ENCODE assay signal across 33 cellular contexts in the genomic region with DNA sequence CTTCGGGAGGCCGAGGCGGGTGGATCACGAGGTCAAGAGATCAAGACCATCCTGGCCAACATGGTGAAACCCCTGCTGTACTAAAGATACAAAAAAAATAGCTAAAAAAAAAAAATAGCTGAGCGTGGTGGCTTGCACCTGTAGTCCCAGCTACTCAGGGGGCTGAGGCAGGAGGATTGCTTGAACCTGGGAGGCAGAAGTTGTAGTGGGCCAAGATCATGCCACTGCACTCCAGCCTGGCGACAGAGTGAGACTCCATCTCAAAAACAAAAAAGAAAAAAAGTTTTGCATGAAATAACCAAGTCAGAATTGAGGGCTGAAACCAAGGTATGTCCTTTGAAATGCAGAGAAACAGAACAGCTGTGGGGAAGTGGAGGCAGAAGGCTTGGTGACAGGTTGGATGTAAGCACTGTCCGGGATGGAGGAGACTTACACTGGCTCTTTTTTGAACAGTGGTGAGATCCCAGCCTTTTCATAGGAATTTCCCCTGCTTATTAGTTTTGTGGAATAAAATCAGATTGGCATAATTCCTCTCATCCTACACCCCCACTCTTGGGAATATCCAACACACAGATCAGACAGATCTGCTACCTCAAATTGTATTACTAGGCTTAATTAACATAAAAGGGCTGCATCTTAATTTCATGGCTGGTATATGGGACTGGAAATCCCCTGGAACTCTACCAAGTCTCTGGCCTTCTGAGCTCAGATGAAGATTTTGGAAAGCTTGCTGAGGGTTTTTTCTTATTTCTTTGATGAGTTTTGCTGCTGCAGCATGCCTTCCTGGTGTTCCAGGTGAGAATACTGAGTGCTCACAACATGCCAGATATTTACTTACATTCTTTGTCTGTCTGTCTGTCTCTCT. TPM values are rescaled to one million over a fixed set of nuclear protein-coding genes. Genes with fewer than 3 reads are reported as not detected.
DNase-seq lines count a peak whose midpoint lies in the region; ATAC-seq and TF ChIP-seq lines count a peak whose summit lies in the region.
"Had no signal": no experiment of that assay in that cellular context is flagged by ENCODE, and none has a peak within 500 bp of the region (broad histone marks: within the 10 kb centered on the region; RNA-seq: fewer than 3 reads in every experiment).

No MANE protein-coding gene starts in this region.

- H3K27me3 Mint-ChIP-seq in stimulated activated memory B cell treated with anti-CD40 and anti-IgM and Interleukin-4, amounts not matched to agents 10 μg/mL and 1 μg/mL and 100 μg/mL, for 72 hours, result no peaks in the 10 kb centered on the region
- H3K27me3 Mint-ChIP-seq: activated CD4-positive, alpha-beta T cell treated with anti-CD3 and anti-CD28 coated beads, Interleukin-2, amount 10 ng/mL, durations not matched to agents 24 days and 14 days; activated naive CD8-positive, alpha-beta T cell treated with anti-CD3 and anti-CD28 coated beads, Interleukin-2, amount 10 ng/mL, durations not matched to agents 7 days and 5 days; activated T-cell treated with anti-CD3 and anti-CD28 coated beads, Interleukin-2, amount 50 U/mL, for 24 hours had no signal

- H3K27me3 ChIP-seq in SK-N-SH (ENCODE audit: insufficient read depth), result no peaks in the 10 kb centered on the region
- no peaks in the 10 kb centered on the region for H3K27me3 ChIP-seq in OCI-LY3 (ENCODE audit: low read depth, low read length)
- H3K27me3 ChIP-seq: heart left ventricle, right atrium auricular region, SJSA1, testis had no signal

- POLR2A ChIA-PET in SK-N-SH (lab: Yijun Ruan, JAX), result no interaction called here

- no peaks in the 10 kb centered on the region for H3K9me3 Mint-ChIP-seq in stimulated activated memory B cell treated with anti-CD40 and anti-IgM and Interleukin-4, amounts not matched to agents 10 μg/mL and 1 μg/mL and 100 μg/mL, for 72 hours
- H3K9me3 Mint-ChIP-seq: activated CD4-positive, alpha-beta T cell treated with anti-CD3 and anti-CD28 coated beads, Interleukin-2, amount 10 ng/mL, durations not matched to agents 24 days and 14 days; activated naive CD8-positive, alpha-beta T cell treated with anti-CD3 and anti-CD28 coated beads, Interleukin-2, amount 10 ng/mL, durations not matched to agents 7 days and 5 days; activated T-cell treated with anti-CD3 and anti-CD28 coated beads, Interleukin-2, amount 50 U/mL, for 24 hours; WTC11 had no signal

- H3K9me3 ChIP-seq in SK-N-SH (no peaks in the 10 kb centered on the region), OCI-LY3 (ENCODE audit: insufficient read depth, low read length) (no peaks in the 10 kb centered on the region)
- H3K9me3 ChIP-seq: heart left ventricle, right atrium auricular region, SJSA1, testis had no signal

- H3K4me1 ChIP-seq in SK-N-SH (ENCODE audit: control insufficient read depth in 1 of 2, insufficient read depth in 2 of 2, low read depth in 1 of 2, low read length in 1 of 2) (no peaks in the 10 kb centered on the region), OCI-LY3 (ENCODE audit: low read length) (peaks cover 44% of the 10 kb centered on the region)
- H3K4me1 ChIP-seq: HAP-1, SJSA1 had no signal

- ATAC-seq in SK-N-SH treated with all-trans-retinoic acid at 6 μM for 48 hours (peak; percentile 31; the same call in 1 of the 3 replicates), GM21619 (IDR thresholded peaks at IDR 0.05; ENCODE audit: unreplicated experiment) (no peak), GM19324 (IDR thresholded peaks at IDR 0.05; ENCODE audit: low FRiP score, unreplicated experiment) (no peak)
- ATAC-seq in stimulated activated memory B cell treated with anti-CD40 and anti-IgM and Interleukin-4, amounts not matched to agents 10 μg/mL and 1 μg/mL and 100 μg/mL, for 72 hours, result peak; percentile 39
- ATAC-seq: heart left ventricle; stimulated activated naive CD8-positive, alpha-beta T cell treated with anti-CD3 and anti-CD28 coated beads, Interleukin-15, Interleukin-2, amounts not matched to agents 100 U/mL and 50 U/mL, for 24 hours had no signal

- H3K4me1 Mint-ChIP-seq in stimulated activated memory B cell treated with anti-CD40 and anti-IgM and Interleukin-4, amounts not matched to agents 10 μg/mL and 1 μg/mL and 100 μg/mL, for 72 hours, result peaks cover 36% of the 10 kb centered on the region

- H4K20me1 ChIP-seq in SK-N-SH (ENCODE audit: insufficient read depth) (no peaks in the 10 kb centered on the region), OCI-LY3 (ENCODE audit: insufficient read depth, low read length) (no peaks in the 10 kb centered on the region)

- H3K79me2 ChIP-seq in SK-N-SH (ENCODE audit: insufficient read depth) (no peaks in the 10 kb centered on the region), OCI-LY3 (ENCODE audit: low read length) (no peaks in the 10 kb centered on the region)

- CTCF ChIA-PET in SK-N-SH (lab: Yijun Ruan, JAX), result interaction anchor here (1.0 to 21.7 kb wide), 7 partner anchors 9 to 413 kb away, joined by 3 to 294 read pairs (median 5); no protein-coding TSS in a partner anchor

- H3K9me2 ChIP-seq in SK-N-SH, result no peaks in the 10 kb centered on the region

- no peak overlapping the region for H3K4me3 Mint-ChIP-seq in stimulated activated memory B cell treated with anti-CD40 and anti-IgM and Interleukin-4, amounts not matched to agents 10 μg/mL and 1 μg/mL and 100 μg/mL, for 72 hours
- H3K4me3 Mint-ChIP-seq: activated CD4-positive, alpha-beta T cell treated with anti-CD3 and anti-CD28 coated beads, Interleukin-2, amount 10 ng/mL, durations not matched to agents 24 days and 14 days; activated naive CD8-positive, alpha-beta T cell treated with anti-CD3 and anti-CD28 coated beads, Interleukin-2, amount 10 ng/mL, durations not matched to agents 7 days and 5 days; activated T-cell treated with anti-CD3 and anti-CD28 coated beads, Interleukin-2, amount 50 U/mL, for 24 hours; CD4-positive, CD25-positive, alpha-beta regulatory T cell; WTC11 had no signal

- H3K36me3 Mint-ChIP-seq in stimulated activated memory B cell treated with anti-CD40 and anti-IgM and Interleukin-4, amounts not matched to agents 10 μg/mL and 1 μg/mL and 100 μg/mL, for 72 hours, result no peaks in the 10 kb centered on the region
- H3K36me3 Mint-ChIP-seq: activated naive CD8-positive, alpha-beta T cell treated with anti-CD3 and anti-CD28 coated beads, Interleukin-2, amount 10 ng/mL, durations not matched to agents 7 days and 5 days; WTC11 had no signal

- WGBS in SK-N-SH (ENCODE audit: low lambda C conversion rate), result 91% methylated on average over 7 of the region's 7 CpGs

- no peaks in the 10 kb centered on the region for H3F3A ChIP-seq in SK-N-SH (replicated peaks; ENCODE audit: insufficient read depth)

- no peak overlapping the region for H3K27ac ChIP-seq in SK-N-SH (ENCODE audit: low read depth in 2 of 2, low read length in 1 of 2)
- no peak overlapping the region for H3K27ac ChIP-seq in OCI-LY3 (ENCODE audit: low read length)
- H3K27ac ChIP-seq: 22Rv1, right atrium auricular region, RWPE1, SJSA1, testis had no signal

- TF ChIP-seq CTCF in SK-N-SH (IDR thresholded peaks at IDR 0.05), result no peak
- no peak for TF ChIP-seq CTCF in OCI-LY3 (IDR thresholded peaks at IDR 0.05; ENCODE audit: low read depth, low read length)
- TF ChIP-seq CTCF in choroid plexus epithelial cell (conservative IDR thresholded peaks at IDR 0.05; ENCODE audit: low read depth, low read length), result no peak

- TF ChIP-seq EP300 in SK-N-SH (IDR thresholded peaks at IDR 0.05; ENCODE audit: borderline replicate concordance in 1 of 2, low read depth in 1 of 2, low read length in 1 of 2), result no peak

- DNase-seq in SK-N-SH, result no peak
- peak; percentile 58 for DNase-seq in choroid plexus epithelial cell (ENCODE audit: low read depth)
- no peak for DNase-seq in SKM-1 treated with dmso at 0.1 percent for 144 hours (lab: John Stamatoyannopoulos, UW; ENCODE audit: unreplicated experiment)
- DNase-seq: activated CD4-positive, alpha-beta T cell treated with anti-CD3 and anti-CD28 coated beads, Interleukin-2, amount 10 ng/mL, durations not matched to agents 24 days and 14 days; activated effector memory CD4-positive, alpha-beta T cell treated with anti-CD3 and anti-CD28 coated beads, Interleukin-2, amount 50 U/mL, for 16 hours; activated naive CD8-positive, alpha-beta T cell treated with anti-CD3 and anti-CD28 coated beads, Interleukin-2, amount 10 ng/mL, durations not matched to agents 7 days and 5 days; activated T-cell treated with anti-CD3 and anti-CD28 coated beads, Interleukin-2, amount 50 U/mL, for 24 hours; Calu3; CD4-positive, CD25-positive, alpha-beta regulatory T cell; DMS79 treated with DMSO at 0.1 percent for 48 hours; heart left ventricle; Kasumi-1; kidney; left ventricle myocardium superior; NCI-H146; NCI-H345; NCI-H748 treated with DMSO at 0.1 percent for 48 hours; posterior cingulate gyrus; small intestine; stimulated activated naive CD8-positive, alpha-beta T cell treated with anti-CD3 and anti-CD28 coated beads, Interleukin-15, Interleukin-2, amounts not matched to agents 100 U/mL and 50 U/mL, for 24 hours; T-helper 1 cell; testis had no signal

- H2AFZ ChIP-seq in SK-N-SH (ENCODE audit: low read depth) (no peak overlapping the region), OCI-LY3 (ENCODE audit: low read depth, low read length) (no peak overlapping the region)

- no peak overlapping the region for H3K4me3 ChIP-seq in SK-N-SH (ENCODE audit: low read depth in 2 of 2, low read length in 1 of 2)
- H3K4me3 ChIP-seq in OCI-LY3 (ENCODE audit: low read length), result no peak overlapping the region; the same call in 1 of the 2 replicates
- H3K4me3 ChIP-seq in choroid plexus epithelial cell (ENCODE audit: low read depth, low read length), result no peak overlapping the region
- H3K4me3 ChIP-seq: HAP-1, heart left ventricle, right atrium auricular region, SJSA1, testis had no signal

- H3K27ac Mint-ChIP-seq in stimulated activated memory B cell treated with anti-CD40 and anti-IgM and Interleukin-4, amounts not matched to agents 10 μg/mL and 1 μg/mL and 100 μg/mL, for 72 hours, result no peak overlapping the region
- H3K27ac Mint-ChIP-seq: activated CD4-positive, alpha-beta T cell treated with anti-CD3 and anti-CD28 coated beads, Interleukin-2, amount 10 ng/mL, durations not matched to agents 24 days and 14 days; activated naive CD8-positive, alpha-beta T cell treated with anti-CD3 and anti-CD28 coated beads, Interleukin-2, amount 10 ng/mL, durations not matched to agents 7 days and 5 days; activated T-cell treated with anti-CD3 and anti-CD28 coated beads, Interleukin-2, amount 50 U/mL, for 24 hours; CD4-positive, CD25-positive, alpha-beta regulatory T cell; WTC11 had no signal

- H3K9ac ChIP-seq in SK-N-SH (no peak overlapping the region), OCI-LY3 (ENCODE audit: low read length) (no peak overlapping the region)

- H3K36me3 ChIP-seq in SK-N-SH (replicated peaks in 1 of 2; ENCODE audit: control insufficient read depth in 1 of 2, insufficient read depth in 2 of 2, low read length in 1 of 2) (no peaks in the 10 kb centered on the region), OCI-LY3 (replicated peaks; ENCODE audit: low read depth, low read length) (no peaks in the 10 kb centered on the region)
- H3K36me3 ChIP-seq: HAP-1, right atrium auricular region, SJSA1 had no signal

- no peak for TF ChIP-seq RAD21 in SK-N-SH (IDR thresholded peaks at IDR 0.05; ENCODE audit: low read length)

- H3K4me2 ChIP-seq in SK-N-SH (no peak overlapping the region), OCI-LY3 (ENCODE audit: low read length) (peak overlapping the region; percentile 57)

RNA-seq across cellular contexts. Expression of a gene that starts 18.8 kb away (rescaled TPM):
- polyA plus RNA-seq in SK-N-SH (2012; rRNA removed), result 0.71 and 0.93 TPM in 2 replicates
- polyA plus RNA-seq in SK-N-SH (2012; cell fraction: cytosol; rRNA removed), result 1.1 and 1.3 TPM in 2 replicates
- polyA plus RNA-seq in SK-N-SH (2012; cell fraction: nucleus; rRNA removed), result 0.26 and 0.32 TPM in 2 replicates
- polyA plus RNA-seq: CD4-positive, CD25-positive, alpha-beta regulatory T cell had no signal

RNA-seq across cellular contexts. Expression of a gene that starts 23.8 kb away (rescaled TPM):
- polyA plus RNA-seq in SK-N-SH (2012; rRNA removed), result 2.2 and 2.7 TPM in 2 replicates
- polyA plus RNA-seq in SK-N-SH (2012; cell fraction: cytosol; rRNA removed), result 3.4 and 3.8 TPM in 2 replicates
- polyA plus RNA-seq in SK-N-SH (2012; cell fraction: nucleus; rRNA removed), result 8.8 and 9.5 TPM in 2 replicates

Comparison
In these comparisons a context has a peak if more than half of its experiments do, and no peak if none do; other contexts are left out.
1. ATAC-seq: peak in SK-N-SH treated with all-trans-retinoic acid at 6 μM for 48 hours (single experiment) and stimulated activated memory B cell treated with anti-CD40 and anti-IgM and Interleukin-4, amounts not matched to agents 10 μg/mL and 1 μg/mL and 100 μg/mL, for 72 hours (single experiment); none in GM21619 (single experiment) and GM19324 (single experiment).